In the genomic region with DNA sequence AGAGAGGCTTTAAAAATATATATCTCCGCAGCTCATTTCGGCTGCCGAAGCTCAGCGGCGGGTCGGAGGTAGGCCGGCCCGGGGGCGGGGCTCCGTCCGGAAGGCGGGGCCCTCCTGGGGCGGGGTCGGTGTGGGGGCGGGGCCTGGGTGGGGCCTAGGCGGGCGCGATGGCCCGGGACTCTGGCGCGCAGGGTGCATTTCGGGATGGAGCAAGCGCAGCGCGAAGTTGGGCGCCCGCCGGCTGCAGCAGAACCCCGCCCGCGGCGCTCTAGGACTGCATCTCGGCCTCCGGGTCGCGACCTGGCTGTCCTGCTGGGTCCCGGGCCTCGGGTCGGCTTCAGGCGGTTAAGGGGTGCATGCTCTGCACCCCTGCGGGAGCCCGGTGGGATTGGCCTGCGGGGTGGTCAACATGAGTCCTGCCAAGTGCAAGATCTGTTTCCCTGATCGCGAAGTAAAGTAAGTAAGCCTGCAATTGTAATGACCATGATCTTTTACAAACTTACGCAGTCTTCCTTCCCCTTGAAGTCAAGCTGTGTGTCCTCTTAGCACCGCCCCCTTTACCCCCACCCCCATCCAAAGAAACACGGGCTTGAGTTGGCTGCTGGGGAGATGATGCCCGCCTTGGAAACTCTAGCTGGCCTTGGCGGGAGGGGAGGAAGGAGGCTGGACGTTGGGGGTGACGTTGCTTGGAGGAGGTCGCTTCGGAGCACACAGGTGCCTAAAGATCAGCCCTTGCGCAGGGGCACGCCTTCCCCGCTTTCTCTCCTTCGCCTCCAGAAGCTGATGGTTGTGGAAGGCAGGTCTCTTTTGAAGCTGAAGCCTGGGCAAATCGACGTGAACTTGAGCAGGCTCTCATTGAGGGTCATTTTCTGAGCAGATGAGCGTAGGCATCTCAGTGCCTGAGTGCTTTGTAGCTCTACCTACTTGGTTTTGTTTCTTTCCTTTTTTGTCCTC, we compare ENCODE assay signal across 7 cellular contexts.
DNase-seq lines count a peak whose midpoint lies in the region; ATAC-seq lines count a peak whose summit lies in the region.

No MANE protein-coding gene starts in this region.

- peak; percentile 92 for ATAC-seq in GM18511 (IDR thresholded peaks at IDR 0.05; ENCODE audit: unreplicated experiment)
- ATAC-seq in HG03025 (IDR thresholded peaks at IDR 0.05; ENCODE audit: low FRiP score, unreplicated experiment), result peak; percentile 76

- peak overlapping the region; percentile 76 for H3K27ac ChIP-seq in cingulate gyrus (ENCODE audit: low read depth, low read length)
- peak overlapping the region; percentile 83 for H3K27ac ChIP-seq in layer of hippocampus (ENCODE audit: low read depth, low read length)

- H3K27me3 ChIP-seq in layer of hippocampus (ENCODE audit: control insufficient read depth, insufficient read depth, low read length), result no peaks in the 10 kb centered on the region

- peak; percentile 77 for DNase-seq in NCI-H345 (lab: John Stamatoyannopoulos, UW)
- DNase-seq in activated CD4-positive, alpha-beta T cell treated with anti-CD3 and anti-CD28 coated beads for 4 hours, result peak; percentile 76 to 77
- peak; percentile 57 to 67 for DNase-seq in stimulated activated CD4-positive, alpha-beta T cell treated with anti-CD3 and anti-CD28 coated beads, Interleukin-1b, Interleukin-23, amount 100 ng/mL, for 1 hour (ENCODE audit: low read depth in 2 of 2)

Comparison
In these comparisons a context has a peak if more than half of its experiments do, and no peak if none do; other contexts are left out.
1. Peak in every context shown above with its lines: DNase-seq, ATAC-seq and H3K27ac ChIP-seq.